In genomic region chr17:77148109-77148958, GRCh38 we compare ENCODE assay signal across 13 cellular contexts. TPM values are rescaled to one million over a fixed set of nuclear protein-coding genes. Genes with fewer than 3 reads are reported as not detected.
DNase-seq lines count a peak whose midpoint lies in the region; ATAC-seq and TF ChIP-seq lines count a peak whose summit lies in the region.
"Had no signal": no experiment of that assay in that cellular context is flagged by ENCODE, and none has a peak within 500 bp of the region (broad histone marks: within the 10 kb centered on the region; RNA-seq: fewer than 3 reads in every experiment).

No MANE protein-coding gene starts in this region.

- 86% methylated on average over 10 of the region's 15 CpGs; no CpG with 5 or more reads in 1 of the 2 experiments for WGBS in IMR-90 (ENCODE audit: extremely low coverage in 2 of 2, insufficient read length in 1 of 2), 2 experiments
- WGBS in lung, 2 donors, result 52 to 68% methylated on average over 15 of the region's 15 CpGs

- H3K36me3 ChIP-seq in IMR-90 (ENCODE audit: control insufficient read depth, insufficient read depth, low read length), result peaks cover 35% of the 10 kb centered on the region
- peaks cover 7 to 14% of the 10 kb centered on the region in 2 donors for H3K36me3 ChIP-seq in lung (ENCODE audit: control insufficient read depth in 2 of 2, insufficient read depth in 2 of 2, low read length in 2 of 2)
- peaks cover 0 to 13% of the 10 kb centered on the region in 2 donors for H3K36me3 ChIP-seq in stomach smooth muscle (ENCODE audit: control insufficient read depth in 2 of 2, insufficient read depth in 2 of 2, low read length in 2 of 2)

- H3K27ac ChIP-seq in IMR-90 (ENCODE audit: insufficient read depth, low read length) (no peak overlapping the region), caudate nucleus (ENCODE audit: low read depth, low read length) (peak overlapping the region; percentile 56), lung (ENCODE audit: low read depth in 1 of 2, low read length in 1 of 2) (peak overlapping the region; percentile 68 to 89), stomach smooth muscle (ENCODE audit: low read length) (peak overlapping the region; percentile 55)
- H3K27ac ChIP-seq: BLaER1 had no signal

- no peak for TF ChIP-seq RAD21 in IMR-90 (IDR thresholded peaks at IDR 0.05; ENCODE audit: low read length)

- peaks cover 33 to 88% of the 10 kb centered on the region in 2 experiments for H3K79me1 ChIP-seq in IMR-90 (ENCODE audit: low read depth in 1 of 2, low read length in 2 of 2)

- TF ChIP-seq CTCF in IMR-90 (conservative IDR thresholded peaks at IDR 0.05; ENCODE audit: low read depth, low read length) (no peak), lung (IDR thresholded peaks at IDR 0.05; ENCODE audit: control extremely low read depth, extremely low read depth) (no peak)

- H3K27me3 ChIP-seq in IMR-90 (ENCODE audit: control insufficient read depth, insufficient read depth, low read length) (no peaks in the 10 kb centered on the region), lung (ENCODE audit: control insufficient read depth, insufficient read depth) (no peaks in the 10 kb centered on the region), stomach smooth muscle (ENCODE audit: control insufficient read depth in 1 of 2, insufficient read depth in 2 of 2, low read length in 2 of 2) (no peaks in the 10 kb centered on the region)
- H3K27me3 ChIP-seq: BLaER1 had no signal

- peaks cover 46% of the 10 kb centered on the region; the same call in 1 of the 2 replicates for H4K20me1 ChIP-seq in IMR-90 (ENCODE audit: insufficient read depth, low read length)

- H2AFZ ChIP-seq in IMR-90 (replicated peaks; ENCODE audit: low read length, poor library complexity), result no peak overlapping the region

- H4K91ac ChIP-seq in IMR-90 (ENCODE audit: insufficient read depth, low read depth, low read length), result no peak overlapping the region

- BruUV-seq in IMR-90 (replicated peaks; lab: Mats Ljungman, UMichigan), result no TSS peak

- H3K4me3 ChIP-seq in IMR-90 (ENCODE audit: insufficient read depth, low read depth, low read length) (no peak overlapping the region), lung (peak overlapping the region; percentile 33), stomach smooth muscle (ENCODE audit: low read length in 2 of 2) (peak overlapping the region in 1 of 2 donors; percentile 8)
- H3K4me3 ChIP-seq: BLaER1, K562 had no signal

- no peak overlapping the region for H3K18ac ChIP-seq in IMR-90 (ENCODE audit: low read depth, low read length)

- H3K56ac ChIP-seq in IMR-90 (ENCODE audit: extremely low read depth, insufficient read depth, low read length), result no peak overlapping the region

- H3K4me1 ChIP-seq in IMR-90 (ENCODE audit: control insufficient read depth, insufficient read depth, low read length), result peaks cover 14% of the 10 kb centered on the region
- H3K4me1 ChIP-seq in lung (ENCODE audit: control insufficient read depth in 2 of 2, insufficient read depth in 2 of 2, low read length in 2 of 2), result peaks cover 4 to 16% of the 10 kb centered on the region in 2 donors
- H3K4me1 ChIP-seq in stomach smooth muscle (ENCODE audit: control insufficient read depth, insufficient read depth, low read length), result peaks cover 16% of the 10 kb centered on the region

- H2BK20ac ChIP-seq in IMR-90 (ENCODE audit: low read depth, low read length), result no peak overlapping the region

- H3K4me2 ChIP-seq in IMR-90 (ENCODE audit: low read depth, low read length), result no peak overlapping the region
- H3K4me2 ChIP-seq: BLaER1 had no signal

- H3K9me1 ChIP-seq in IMR-90 (ENCODE audit: insufficient read depth, low read length), result peaks cover 27% of the 10 kb centered on the region

- no peak overlapping the region for H2AK9ac ChIP-seq in IMR-90 (replicated peaks; ENCODE audit: low read depth, low read length, poor library complexity)

- H3K14ac ChIP-seq in IMR-90 (replicated peaks; ENCODE audit: low read depth, low read length), result no peak overlapping the region

- no peak overlapping the region for H3K4ac ChIP-seq in IMR-90 (ENCODE audit: low read depth, low read length)

- H3K23ac ChIP-seq in IMR-90 (ENCODE audit: low read depth, low read length), result peak overlapping the region; percentile 24; the same call in 1 of the 2 replicates

- in situ Hi-C loops in IMR-90 (cut with MboI; ENCODE audit: low sequenced_read_pairs), result no loop called here

- 0 out of 2 replicates have a peak overlapping the region, but pooled peaks have one; percentile 17 for H2AK5ac ChIP-seq in IMR-90 (ENCODE audit: low read depth, low read length)

- DNase-seq in IMR-90 (no peak), caudate nucleus (lab: John Stamatoyannopoulos, UW) (no peak), lung (ENCODE audit: low spot score) (no peak), DMS153 treated with DMSO at 0.1 percent for 48 hours (lab: John Stamatoyannopoulos, UW; ENCODE audit: unreplicated experiment) (no peak), GM03348 (ENCODE audit: low spot score) (no peak)
- DNase-seq in stimulated activated naive CD4-positive, alpha-beta T cell (lab: John Stamatoyannopoulos, UW), result no peak
- DNase-seq: activated CD4-positive, alpha-beta T cell treated with anti-CD3 and anti-CD28 coated beads, Interleukin-2, amount 50 U/mL, for 48 hours; NCI-H2029; OCI-M1 had no signal

- CTCF ChIA-PET in IMR-90 (lab: Yijun Ruan, JAX), result no interaction called here

- intact Hi-C loops in IMR-90 (cut with micrococcal nuclease), result loop anchor here (2.0 kb wide), 1 partner anchor 48 kb away; no protein-coding TSS in a partner anchor

- H3K9me3 ChIP-seq in IMR-90 (ENCODE audit: control insufficient read depth, insufficient read depth, low read length) (no peaks in the 10 kb centered on the region), lung (ENCODE audit: control insufficient read depth in 2 of 2, insufficient read depth in 1 of 2, low read length in 1 of 2) (no peaks in the 10 kb centered on the region), stomach smooth muscle (ENCODE audit: control insufficient read depth in 2 of 2, low read length in 2 of 2) (no peaks in the 10 kb centered on the region)
- H3K9me3 ChIP-seq: BLaER1 had no signal

- no peak overlapping the region for H3K9ac ChIP-seq in IMR-90 (ENCODE audit: low read depth, low read length)
- H3K9ac ChIP-seq in stomach smooth muscle (ENCODE audit: low read length in 2 of 2), result peak overlapping the region in 1 of 2 donors; percentile 55
- H3K9ac ChIP-seq: BLaER1 had no signal

- TF ChIP-seq POLR2A in IMR-90 (IDR thresholded peaks at IDR 0.05; ENCODE audit: low read depth, low read length) (no peak), GM18505 (IDR thresholded peaks at IDR 0.05; ENCODE audit: borderline replicate concordance, extremely low read depth, insufficient read depth, insufficient read length) (no peak)

- no peak overlapping the region for H2BK15ac ChIP-seq in IMR-90 (ENCODE audit: low read depth, low read length)

- ATAC-seq in IMR-90 (ENCODE audit: low read depth), result no peak
- no peak for ATAC-seq in lung (ENCODE audit: insufficient read depth, low FRiP score)
- ATAC-seq in GM18505 (IDR thresholded peaks at IDR 0.05; ENCODE audit: unreplicated experiment), result no peak
- ATAC-seq: K562 had no signal

- no peak overlapping the region for H4K5ac ChIP-seq in IMR-90 (ENCODE audit: low read depth, low read length)

- no peak overlapping the region for H2BK5ac ChIP-seq in IMR-90 (ENCODE audit: low read depth, low read length, poor library complexity, severe bottlenecking)

- H4K8ac ChIP-seq in IMR-90 (ENCODE audit: low read depth in 2 of 2, low read length in 2 of 2), result 0 out of 4 replicates have a peak overlapping the region, but pooled peaks of 1 of the 2 experiments have one; percentile 30

- no peak overlapping the region for H2BK120ac ChIP-seq in IMR-90 (ENCODE audit: low read depth, low read length)

- dilution Hi-C loops in IMR-90 (cut with HindIII; ENCODE audit: low sequenced_read_pairs, unreplicated experiment), result no loop called here

- POLR2A ChIA-PET in IMR-90 (lab: Charles Lee; ENCODE audit: unreplicated experiment), result no interaction called here

TF ChIP-seq in IMR-90, 13 proteins besides CTCF, POLR2A, EP300 and RAD21:
- TF ChIP-seq RCOR1 (IDR thresholded peaks at IDR 0.05; ENCODE audit: insufficient replicate concordance, low read length) (no peak), FOS (IDR thresholded peaks at IDR 0.05; ENCODE audit: low read depth, low read length) (no peak), SMC3 (IDR thresholded peaks at IDR 0.05; ENCODE audit: low read depth, low read length) (no peak), BHLHE40 (IDR thresholded peaks at IDR 0.05; ENCODE audit: low read depth, low read length) (no peak), MXI1 (IDR thresholded peaks at IDR 0.05; ENCODE audit: borderline replicate concordance, low read depth, low read length) (no peak), CEBPB (IDR thresholded peaks at IDR 0.05; ENCODE audit: low read depth, low read length) (no peak)
- TF ChIP-seq, protein P1, sequence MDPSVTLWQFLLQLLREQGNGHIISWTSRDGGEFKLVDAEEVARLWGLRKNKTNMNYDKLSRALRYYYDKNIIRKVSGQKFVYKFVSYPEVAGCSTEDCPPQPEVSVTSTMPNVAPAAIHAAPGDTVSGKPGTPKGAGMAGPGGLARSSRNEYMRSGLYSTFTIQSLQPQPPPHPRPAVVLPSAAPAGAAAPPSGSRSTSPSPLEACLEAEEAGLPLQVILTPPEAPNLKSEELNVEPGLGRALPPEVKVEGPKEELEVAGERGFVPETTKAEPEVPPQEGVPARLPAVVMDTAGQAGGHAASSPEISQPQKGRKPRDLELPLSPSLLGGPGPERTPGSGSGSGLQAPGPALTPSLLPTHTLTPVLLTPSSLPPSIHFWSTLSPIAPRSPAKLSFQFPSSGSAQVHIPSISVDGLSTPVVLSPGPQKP (IDR thresholded peaks at IDR 0.05; ENCODE audit: borderline replicate concordance, low read depth, low read length), result no peak

RNA-seq across cellular contexts. Expression of gene SEC14L1, which starts 7.6 kb away (rescaled TPM):
- total RNA-seq in IMR-90 (2012; rRNA removed) (24.9 and 27.8 TPM in 2 replicates), lung (100 to 1,000 TPM; 156 to 171 TPM)
- polyA plus RNA-seq in IMR-90 (2012; rRNA removed) (32.5 and 35.8 TPM in 2 replicates), lung (100 to 1,000 TPM in 1 of 2 donors, 10 to 100 TPM in 1; 41.6 to 114 TPM)
- polyA plus RNA-seq in IMR-90 (2012; cell fraction: cytosol; rRNA removed), result 19.2 and 30.0 TPM in 2 replicates
- 40.3 and 52.3 TPM in 2 replicates for polyA plus RNA-seq in IMR-90 (2012; cell fraction: nucleus; rRNA removed; ENCODE audit: low replicate concordance)
